In genomic region chr7:2409745-2410414, GRCh38 we compare ENCODE assay signal across 10 cellular contexts. TPM values are rescaled to one million over a fixed set of nuclear protein-coding genes. Genes with fewer than 3 reads are reported as not detected.
DNase-seq lines count a peak whose midpoint lies in the region; ATAC-seq and TF ChIP-seq lines count a peak whose summit lies in the region.
"Had no signal": no experiment of that assay in that cellular context is flagged by ENCODE, and none has a peak within 500 bp of the region (broad histone marks: within the 10 kb centered on the region; RNA-seq: fewer than 3 reads in every experiment).

No MANE protein-coding gene starts in this region.

- DNase-seq in NCI-H146 treated with DMSO at 0.1 percent for 48 hours (lab: John Stamatoyannopoulos, UW; ENCODE audit: unreplicated experiment) (peak; percentile 4), NCI-H146 (lab: John Stamatoyannopoulos, UW) (no peak), erythroblast (lab: John Stamatoyannopoulos, UW) (peak; percentile 16 to 28), gastrocnemius medialis (no peak), H7 (no peak), GM10248 (ENCODE audit: extremely low spot score) (no peak), NCI-H2171 treated with DMSO at 0.1 percent for 48 hours (lab: John Stamatoyannopoulos, UW) (no peak)
- DNase-seq: 8988T had no signal

- H3K27me3 ChIP-seq in gastrocnemius medialis (no peaks in the 10 kb centered on the region), H7 (ENCODE audit: control insufficient read depth, insufficient read depth, low read length) (no peaks in the 10 kb centered on the region)

- no peak for TF ChIP-seq POLR2A in erythroblast (IDR thresholded peaks at IDR 0.05; ENCODE audit: low read length)
- TF ChIP-seq POLR2A in gastrocnemius medialis (IDR thresholded peaks at IDR 0.05) = no peak

- CTCF ChIA-PET in GM10248 (lab: Yijun Ruan, JAX) = no interaction called here

- H3K4me3 ChIP-seq in gastrocnemius medialis = no peak overlapping the region
- no peak overlapping the region for H3K4me3 ChIP-seq in H7 (ENCODE audit: insufficient read depth, low read depth, low read length)

- ATAC-seq in SK-N-SH treated with all-trans-retinoic acid at 6 μM for 48 hours (peak; percentile 24; the same call in 1 of the 3 replicates), gastrocnemius medialis (no peak)

- peaks cover 26 to 37% of the 10 kb centered on the region in 2 donors for H3K4me1 ChIP-seq in gastrocnemius medialis

- peak overlapping the region; percentile 9 to 24 (median 16) for H3K27ac ChIP-seq in gastrocnemius medialis
- H3K27ac ChIP-seq: KMS-11 had no signal

- H3K9me3 ChIP-seq in gastrocnemius medialis = no peaks in the 10 kb centered on the region

- TF ChIP-seq CTCF in gastrocnemius medialis (IDR thresholded peaks at IDR 0.05 in 4 of 5, conservative IDR thresholded peaks at IDR 0.05 in 1 of 5) (no peak), GM10248 (IDR thresholded peaks at IDR 0.05; ENCODE audit: control extremely low read depth, extremely low read depth, low read depth, missing control alignments) (no peak)

- H3K36me3 ChIP-seq in gastrocnemius medialis (no peaks in the 10 kb centered on the region), H7 (replicated peaks; ENCODE audit: control insufficient read depth, insufficient read depth, low read length) (no peaks in the 10 kb centered on the region)

- POLR2A ChIA-PET in GM10248 (lab: Yijun Ruan, JAX) = no interaction called here

- intact Hi-C loops in gastrocnemius medialis (cut with DNase I; ENCODE audit: low total_unique reads) = no loop called here

- in situ Hi-C loops in gastrocnemius medialis (cut with MboI; ENCODE audit: low sequenced_read_pairs in 4 of 4) = no loop called here

TF ChIP-seq in SK-N-SH treated with all-trans-retinoic acid at 6 μM for 48 hours, 23 proteins besides CTCF, POLR2A, EP300 and RAD21:
- no peak for TF ChIP-seq CSRNP3 (CRISPR knock-in tag; IDR thresholded peaks at IDR 0.05)
- TF ChIP-seq RARB (CRISPR knock-in tag; IDR thresholded peaks at IDR 0.05) = no peak
- no peak for TF ChIP-seq BACH2 (CRISPR knock-in tag; IDR thresholded peaks at IDR 0.05; ENCODE audit: borderline replicate concordance)
- 0 out of 2 replicates have a peak, but pooled peaks have one; percentile 45 for TF ChIP-seq TCF4 (CRISPR knock-in tag; IDR thresholded peaks at IDR 0.05; ENCODE audit: borderline replicate concordance)
- 0 out of 2 replicates have a peak, but pooled peaks have one; percentile 15 for TF ChIP-seq ZFP3 (CRISPR knock-in tag; IDR thresholded peaks at IDR 0.05)
- TF ChIP-seq PPARA (CRISPR knock-in tag; IDR thresholded peaks at IDR 0.05; ENCODE audit: borderline replicate concordance) = no peak
- TF ChIP-seq CSDC2 (CRISPR knock-in tag; IDR thresholded peaks at IDR 0.05) = no peak
- TF ChIP-seq SNAI2 (CRISPR knock-in tag; IDR thresholded peaks at IDR 0.05) = no peak
- no peak for TF ChIP-seq ZNF565 (CRISPR knock-in tag; conservative IDR thresholded peaks at IDR 0.05; ENCODE audit: low read depth)
- TF ChIP-seq ISL1 (CRISPR knock-in tag; IDR thresholded peaks at IDR 0.05) = 0 out of 2 replicates have a peak, but pooled peaks have one; percentile 23
- no peak for TF ChIP-seq TOX (CRISPR knock-in tag; IDR thresholded peaks at IDR 0.05; ENCODE audit: borderline replicate concordance)
- TF ChIP-seq CREB5 (CRISPR knock-in tag; IDR thresholded peaks at IDR 0.05; ENCODE audit: low read depth) = 0 out of 2 replicates have a peak, but pooled peaks have one; percentile 36
- no peak for TF ChIP-seq POU6F1 (CRISPR knock-in tag; IDR thresholded peaks at IDR 0.05; ENCODE audit: borderline replicate concordance, low read depth)
- no peak for TF ChIP-seq PATZ1 (CRISPR knock-in tag; IDR thresholded peaks at IDR 0.05; ENCODE audit: borderline replicate concordance)
- TF ChIP-seq ESRRG (CRISPR knock-in tag; IDR thresholded peaks at IDR 0.05) = no peak; the same call in 1 of the 2 replicates
- TF ChIP-seq OSR1 (CRISPR knock-in tag; IDR thresholded peaks at IDR 0.05) = no peak
TF ChIP-seq in SK-N-SH treated with all-trans-retinoic acid at 6 μM for 48 hours: peak in this region for 4.

RNA-seq across cellular contexts. Expression of gene CHST12, which starts 6.5 kb away (rescaled TPM):
- 10 to 100 TPM in 2 of 4 donors, 1 to 10 TPM in 2; 5.5 to 13.1 (median 10.1) TPM for total RNA-seq in gastrocnemius medialis
- 10.3 and 11.4 TPM in 2 replicates for total RNA-seq in H7 (2014; rRNA removed; shearing (Covaris generic))

RNA-seq across cellular contexts. Expression of gene EIF3B, which starts 55.3 kb away (rescaled TPM):
- total RNA-seq in gastrocnemius medialis = 100 to 1,000 TPM; 105 to 207 (median 195) TPM
- total RNA-seq in H7 (2014; rRNA removed; shearing (Covaris generic)) = 314 and 319 TPM in 2 replicates

Comparison
In these comparisons a context has a peak if more than half of its experiments do, and no peak if none do; other contexts are left out.
1. DNase-seq: peak in NCI-H146 treated with DMSO at 0.1 percent for 48 hours (single experiment) and erythroblast (2 of 2); none in NCI-H146 (single experiment), gastrocnemius medialis (0 of 2), H7 (single experiment), GM10248 (single experiment) and NCI-H2171 treated with DMSO at 0.1 percent for 48 hours (single experiment).